Comparison of ENCODE assay signal across 1 cellular context in genomic region chr2:108833219-108833618, GRCh38.
TF ChIP-seq lines count a peak whose summit lies in the region.

No MANE protein-coding gene starts in this region.

TF ChIP-seq in GM12878, 131 proteins besides CTCF, POLR2A, EP300 and RAD21 (continued from another document):
- TF ChIP-seq STAT3 (IDR thresholded peaks at IDR 0.05; ENCODE audit: low read depth, low read length) = no peak
- no peak for TF ChIP-seq RBBP5 (conservative IDR thresholded peaks at IDR 0.05)
- TF ChIP-seq MYC (IDR thresholded peaks at IDR 0.05; ENCODE audit: insufficient read depth, insufficient read length, insufficient replicate concordance, low read length, severe bottlenecking) = no peak
- TF ChIP-seq YBX1 (IDR thresholded peaks at IDR 0.05) = no peak
- no peak for TF ChIP-seq ZBTB11 (CRISPR knock-in tag; IDR thresholded peaks at IDR 0.05)
- TF ChIP-seq TCF12 (IDR thresholded peaks at IDR 0.05; ENCODE audit: low read depth, low read length) = no peak
- no peak for TF ChIP-seq IRF3 (IDR thresholded peaks at IDR 0.05)
- TF ChIP-seq LARP7 (IDR thresholded peaks at IDR 0.05) = no peak
- TF ChIP-seq HCFC1 (IDR thresholded peaks at IDR 0.05; ENCODE audit: low read length) = no peak
- TF ChIP-seq RB1 (IDR thresholded peaks at IDR 0.05; ENCODE audit: borderline replicate concordance) = no peak
- no peak for TF ChIP-seq BCL3 (IDR thresholded peaks at IDR 0.05; ENCODE audit: borderline replicate concordance, insufficient read depth, low read depth, low read length, poor library complexity, severe bottlenecking)
- no peak for TF ChIP-seq RFX5 (IDR thresholded peaks at IDR 0.05; ENCODE audit: low read depth, low read length)
- TF ChIP-seq ZZZ3 (IDR thresholded peaks at IDR 0.05; ENCODE audit: control insufficient read depth, insufficient read length, low read depth) = no peak
- TF ChIP-seq GABPA (IDR thresholded peaks at IDR 0.05; ENCODE audit: low read depth) = no peak
- no peak for TF ChIP-seq ATF7 (IDR thresholded peaks at IDR 0.05; ENCODE audit: low read depth)
TF ChIP-seq in GM12878: peak in this region for 0.
